Comparison of ENCODE assay signal across 1 cellular context in genomic region chr14:39426605-39427004, GRCh38.
TF ChIP-seq lines count a peak whose summit lies in the region.

No MANE protein-coding gene starts in this region.

TF ChIP-seq in SK-N-SH treated with all-trans-retinoic acid at 6 μM for 48 hours, 23 proteins besides CTCF, POLR2A, EP300 and RAD21 (continued from another document):
- TF ChIP-seq POU6F1 (CRISPR knock-in tag; IDR thresholded peaks at IDR 0.05; ENCODE audit: borderline replicate concordance, low read depth) (no peak), TOX (CRISPR knock-in tag; IDR thresholded peaks at IDR 0.05; ENCODE audit: borderline replicate concordance) (no peak), CREB5 (CRISPR knock-in tag; IDR thresholded peaks at IDR 0.05; ENCODE audit: low read depth) (no peak), OSR1 (CRISPR knock-in tag; IDR thresholded peaks at IDR 0.05) (no peak)
